28 cellular contexts compared by ENCODE assay signal in genomic region chr18:57764087-57764486, GRCh38. TPM values are rescaled to one million over a fixed set of nuclear protein-coding genes. Genes with fewer than 3 reads are reported as not detected.
"Had no signal": no experiment of that assay in that cellular context is flagged by ENCODE, and none has a peak within 500 bp of the region (broad histone marks: within the 10 kb centered on the region; RNA-seq: fewer than 3 reads in every experiment).

No MANE protein-coding gene starts in this region.

- H3K27me3 ChIP-seq: colonic mucosa, esophagus muscularis mucosa, foreskin keratinocyte, gastroesophageal sphincter, heart right ventricle, left lung had no signal

- H3K27ac ChIP-seq: esophagus muscularis mucosa, foreskin keratinocyte, gastroesophageal sphincter, heart right ventricle, left lung had no signal

- DNase-seq: colonic mucosa; cortex of kidney; effector CD8-positive, alpha-beta T cell; effector memory CD8-positive, alpha-beta T cell; endodermal cell; foreskin keratinocyte; glutamatergic neuron; head of caudate nucleus; heart right ventricle; hippocampal formation; left cardiac atrium; left lung; left ventricle myocardium superior; mammary epithelial cell; mesendoderm; midbrain; naive thymus-derived CD4-positive, alpha-beta T cell had no signal

- FAIRE-seq: endometrium, endothelial cell of umbilical vein, frontal cortex, islet of Langerhans, keratinocyte had no signal

- H3K27ac Mint-ChIP-seq: dendritic cell treated with granulocyte-macrophage colony-stimulating factor and Interleukin-4, amounts not matched to agents 40 ng/mL and 50 ng/mL, for 4 days; effector memory CD8-positive, alpha-beta T cell; endodermal cell; memory B cell; naive thymus-derived CD4-positive, alpha-beta T cell had no signal

- ATAC-seq: effector memory CD8-positive, alpha-beta T cell; foreskin keratinocyte; gastroesophageal sphincter; heart right ventricle; left cardiac atrium; left lung; left ventricle myocardium superior; naive thymus-derived CD4-positive, alpha-beta T cell had no signal

- H3K36me3 ChIP-seq: colonic mucosa, left lung had no signal

- H3K4me3 ChIP-seq: colonic mucosa, esophagus muscularis mucosa, gastroesophageal sphincter, heart right ventricle, left lung, lung had no signal

- H3K9me3 ChIP-seq: colonic mucosa, esophagus muscularis mucosa, gastroesophageal sphincter, heart right ventricle, left lung had no signal

- H3K27me3 Mint-ChIP-seq: dendritic cell treated with granulocyte-macrophage colony-stimulating factor and Interleukin-4, amounts not matched to agents 40 ng/mL and 50 ng/mL, for 4 days; effector memory CD8-positive, alpha-beta T cell; memory B cell had no signal

- H3K9me3 Mint-ChIP-seq: dendritic cell treated with granulocyte-macrophage colony-stimulating factor and Interleukin-4, amounts not matched to agents 40 ng/mL and 50 ng/mL, for 4 days; memory B cell had no signal

- H3K4me3 Mint-ChIP-seq: dendritic cell treated with granulocyte-macrophage colony-stimulating factor and Interleukin-4, amounts not matched to agents 40 ng/mL and 50 ng/mL, for 4 days; effector memory CD8-positive, alpha-beta T cell; endodermal cell; memory B cell; naive thymus-derived CD4-positive, alpha-beta T cell had no signal

- H3K4me1 ChIP-seq: foreskin keratinocyte had no signal

RNA-seq across cellular contexts. Expression of gene ATP8B1, which starts 39.0 kb away (rescaled TPM):
- total RNA-seq: mononuclear cell; naive thymus-derived CD4-positive, alpha-beta T cell had no signal
- polyA plus RNA-seq: naive thymus-derived CD4-positive, alpha-beta T cell had no signal
